ENCODE assay signal across 1 cellular context in the genomic region with DNA sequence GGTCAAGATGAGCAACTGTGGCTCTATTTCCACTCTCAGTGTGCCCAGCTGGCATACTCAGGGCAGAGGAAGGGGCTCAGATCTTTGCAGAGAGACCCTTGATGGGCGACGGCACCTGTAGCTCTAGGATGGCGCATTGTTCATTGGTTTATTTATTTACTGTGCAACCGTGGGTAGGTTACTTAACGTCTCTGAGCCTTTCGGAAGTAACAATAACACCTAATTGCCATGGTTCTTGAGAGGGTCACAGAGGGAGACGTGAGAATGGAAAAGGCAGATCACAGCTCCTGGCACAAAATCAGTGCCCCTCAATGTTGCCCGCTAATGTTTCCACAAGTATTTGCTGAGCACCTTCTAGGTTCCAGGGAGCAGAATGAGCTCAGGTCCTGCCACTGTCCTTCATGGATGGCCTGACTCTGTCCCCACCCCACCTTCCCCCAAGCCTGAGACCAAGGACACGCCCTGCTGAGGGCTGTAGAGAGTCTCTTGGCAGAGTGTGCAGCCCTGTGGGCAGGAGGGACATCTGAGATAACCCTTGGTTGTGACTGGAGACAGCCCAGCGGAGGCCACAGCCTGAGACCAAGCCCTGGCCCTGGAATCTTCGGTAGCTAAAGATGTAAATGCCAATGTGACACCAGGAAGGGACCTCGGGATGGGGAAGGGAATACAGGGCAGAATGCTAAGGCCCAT.
TF ChIP-seq lines count a peak whose summit lies in the region.

No MANE protein-coding gene starts in this region.

TF ChIP-seq in HepG2, 621 proteins besides CTCF, POLR2A, EP300 and RAD21:
- TF ChIP-seq ZNF33A (CRISPR knock-in tag; IDR thresholded peaks at IDR 0.05; ENCODE audit: borderline replicate concordance) (no peak), ZNF768 (CRISPR knock-in tag; IDR thresholded peaks at IDR 0.05) (peak; percentile 66; the same call in 1 of the 2 replicates)
